19 cellular contexts compared by ENCODE assay signal in the genomic region with DNA sequence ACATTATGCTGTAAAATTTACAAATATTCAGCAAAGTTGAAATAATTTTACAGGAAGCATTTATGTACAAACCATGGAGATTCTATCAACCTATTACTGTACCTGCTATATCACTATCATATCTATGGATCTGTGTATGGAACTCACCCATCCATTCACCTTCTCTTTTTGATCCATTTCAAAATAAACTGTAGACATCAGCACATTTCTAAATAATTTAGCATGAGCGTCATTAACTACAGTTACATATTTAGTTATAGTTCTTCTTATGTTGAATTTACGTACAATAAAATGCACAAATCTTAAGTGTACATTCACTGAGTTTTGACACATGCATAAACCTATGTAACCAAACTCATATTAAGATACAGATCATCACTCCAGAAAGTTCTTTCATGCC.
DNase-seq lines count a peak whose midpoint lies in the region; ATAC-seq and TF ChIP-seq lines count a peak whose summit lies in the region.
"Had no signal": no experiment of that assay in that cellular context is flagged by ENCODE, and none has a peak within 500 bp of the region (broad histone marks: within the 10 kb centered on the region; RNA-seq: fewer than 3 reads in every experiment).

No MANE protein-coding gene starts in this region.

- no peak overlapping the region for H3K4me3 ChIP-seq in Karpas-422 (ENCODE audit: low read length)
- H3K4me3 ChIP-seq in lower lobe of right lung: no peak overlapping the region
- H3K4me3 ChIP-seq: MG63, SK-N-MC had no signal

- no peaks in the 10 kb centered on the region for H4K20me1 ChIP-seq in Karpas-422 (ENCODE audit: insufficient read depth, low read depth, low read length)

- H3K27ac ChIP-seq in Karpas-422 (ENCODE audit: low read length): no peak overlapping the region
- H3K27ac ChIP-seq in lower lobe of right lung: peak overlapping the region; percentile 51
- H3K27ac ChIP-seq: 22Rv1, SK-N-MC had no signal

- no peaks in the 10 kb centered on the region for H3K9me2 ChIP-seq in Karpas-422 (replicated peaks; ENCODE audit: insufficient read depth, low read length)

- intact Hi-C loops in lower lobe of right lung (cut with DNase I): no loop called here

- ATAC-seq in lower lobe of right lung: no peak
- ATAC-seq in GM18502 (IDR thresholded peaks at IDR 0.05; ENCODE audit: poor library complexity, unreplicated experiment): no peak
- ATAC-seq: Panc1 had no signal

- H3K9ac ChIP-seq in Karpas-422 (ENCODE audit: low read length): no peak overlapping the region

- H3K4me2 ChIP-seq in Karpas-422 (ENCODE audit: low read depth, low read length, poor library complexity, severe bottlenecking): peak overlapping the region; percentile 57

- H3K9me3 ChIP-seq in Karpas-422 (ENCODE audit: low read length): no peaks in the 10 kb centered on the region
- no peaks in the 10 kb centered on the region for H3K9me3 ChIP-seq in lower lobe of right lung
- H3K9me3 ChIP-seq: BE2C had no signal

- in situ Hi-C loops in KBM-7 (cut with MboI; ENCODE audit: low pct_unique_long_range_greater_than_20kb, low sequenced_read_pairs): no loop called here

- DNase-seq in DMS53 treated with DMSO at 0.1 percent for 48 hours (lab: John Stamatoyannopoulos, UW; ENCODE audit: unreplicated experiment) (peak; percentile 33), DMS53 (lab: John Stamatoyannopoulos, UW) (no peak), Karpas-422 (no peak), lower lobe of right lung (no peak), NCI-H2227 treated with DMSO at 0.1 percent for 48 hours (lab: John Stamatoyannopoulos, UW) (no peak), KBM-7 (no peak)
- DNase-seq in activated CD4-positive, CD25-positive, alpha-beta regulatory T cell treated with anti-CD3 and anti-CD28 coated beads, Interleukin-2, amount 50 U/mL, for 72 hours: no peak
- DNase-seq: BE2C; CD4-positive, alpha-beta T cell; MG63; NCI-H2029; NCI-H446 treated with DMSO at 0.1 percent for 48 hours; NCI-H82; NK-92 treated with Interleukin-12 subunit alpha and Interleukin-12 subunit beta, amount 100 ng/mL, for 24 hours; SHP77 treated with DMSO at 0.1 percent for 48 hours had no signal

- no peak overlapping the region for H2AFZ ChIP-seq in Karpas-422 (ENCODE audit: low read length)

- TF ChIP-seq CTCF in lower lobe of right lung (IDR thresholded peaks at IDR 0.05): no peak

- H3K36me3 ChIP-seq in Karpas-422 (ENCODE audit: insufficient read depth, low read length): no peaks in the 10 kb centered on the region
- no peaks in the 10 kb centered on the region for H3K36me3 ChIP-seq in lower lobe of right lung
- H3K36me3 ChIP-seq: BE2C, MG63 had no signal

- no peaks in the 10 kb centered on the region for H3K79me2 ChIP-seq in Karpas-422 (ENCODE audit: low read length)

- H3K4me1 ChIP-seq in Karpas-422 (ENCODE audit: low read length) (peaks cover 22% of the 10 kb centered on the region), lower lobe of right lung (peaks cover 28% of the 10 kb centered on the region)
- H3K4me1 ChIP-seq: BE2C had no signal

- H3K27me3 ChIP-seq in Karpas-422 (ENCODE audit: low read length) (no peaks in the 10 kb centered on the region), lower lobe of right lung (ENCODE audit: low read depth) (no peaks in the 10 kb centered on the region)
- H3K27me3 ChIP-seq: BE2C had no signal
